Comparison of ENCODE assay signal across 1 cellular context in the genomic region with DNA sequence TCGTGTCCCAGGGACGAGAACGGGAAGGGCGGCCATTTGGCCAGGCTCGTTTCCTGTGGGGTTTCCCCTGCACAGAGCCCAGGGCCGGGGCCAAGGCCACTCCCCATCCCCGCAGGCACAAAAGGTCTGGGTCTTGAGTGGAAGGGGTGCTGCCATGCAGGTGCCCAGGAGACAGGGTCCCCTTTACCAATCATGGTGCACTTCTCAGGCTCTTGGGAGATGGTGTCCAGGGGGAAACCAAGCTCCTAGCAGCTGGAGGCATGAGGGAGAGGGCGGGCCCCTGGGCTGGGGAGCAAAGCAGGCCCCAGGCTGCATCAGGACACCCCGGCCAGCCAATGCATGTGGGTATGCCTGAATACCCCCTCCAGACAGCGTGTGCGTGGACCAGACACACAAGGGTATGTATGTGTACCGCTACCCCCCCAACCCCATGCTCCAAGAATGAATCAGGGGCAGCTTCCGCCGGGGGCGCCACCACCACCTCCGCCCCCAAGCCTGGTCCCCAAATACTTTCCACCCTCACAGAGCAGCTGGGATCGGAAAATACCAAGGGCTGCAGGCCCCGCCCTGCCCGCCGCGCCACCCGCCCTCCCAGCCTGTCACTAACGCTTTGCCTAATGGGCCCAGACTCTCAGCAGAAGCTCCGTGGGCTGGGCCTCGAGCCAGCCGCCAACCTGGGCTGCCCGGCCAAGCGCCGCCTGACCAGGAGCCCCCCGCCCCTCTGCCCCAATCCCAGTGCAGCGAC.
TF ChIP-seq lines count a peak whose summit lies in the region.

No MANE protein-coding gene starts in this region.

TF ChIP-seq in HepG2, 621 proteins besides CTCF, POLR2A, EP300 and RAD21:
- TF ChIP-seq, protein P1, sequence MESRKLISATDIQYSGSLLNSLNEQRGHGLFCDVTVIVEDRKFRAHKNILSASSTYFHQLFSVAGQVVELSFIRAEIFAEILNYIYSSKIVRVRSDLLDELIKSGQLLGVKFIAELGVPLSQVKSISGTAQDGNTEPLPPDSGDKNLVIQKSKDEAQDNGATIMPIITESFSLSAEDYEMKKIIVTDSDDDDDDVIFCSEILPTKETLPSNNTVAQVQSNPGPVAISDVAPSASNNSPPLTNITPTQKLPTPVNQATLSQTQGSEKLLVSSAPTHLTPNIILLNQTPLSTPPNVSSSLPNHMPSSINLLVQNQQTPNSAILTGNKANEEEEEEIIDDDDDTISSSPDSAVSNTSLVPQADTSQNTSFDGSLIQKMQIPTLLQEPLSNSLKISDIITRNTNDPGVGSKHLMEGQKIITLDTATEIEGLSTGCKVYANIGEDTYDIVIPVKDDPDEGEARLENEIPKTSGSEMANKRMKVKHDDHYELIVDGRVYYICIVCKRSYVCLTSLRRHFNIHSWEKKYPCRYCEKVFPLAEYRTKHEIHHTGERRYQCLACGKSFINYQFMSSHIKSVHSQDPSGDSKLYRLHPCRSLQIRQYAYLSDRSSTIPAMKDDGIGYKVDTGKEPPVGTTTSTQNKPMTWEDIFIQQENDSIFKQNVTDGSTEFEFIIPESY (CRISPR knock-in tag; IDR thresholded peaks at IDR 0.05): 0 out of 2 replicates have a peak, but pooled peaks have one; percentile 19
- TF ChIP-seq, protein P2, sequence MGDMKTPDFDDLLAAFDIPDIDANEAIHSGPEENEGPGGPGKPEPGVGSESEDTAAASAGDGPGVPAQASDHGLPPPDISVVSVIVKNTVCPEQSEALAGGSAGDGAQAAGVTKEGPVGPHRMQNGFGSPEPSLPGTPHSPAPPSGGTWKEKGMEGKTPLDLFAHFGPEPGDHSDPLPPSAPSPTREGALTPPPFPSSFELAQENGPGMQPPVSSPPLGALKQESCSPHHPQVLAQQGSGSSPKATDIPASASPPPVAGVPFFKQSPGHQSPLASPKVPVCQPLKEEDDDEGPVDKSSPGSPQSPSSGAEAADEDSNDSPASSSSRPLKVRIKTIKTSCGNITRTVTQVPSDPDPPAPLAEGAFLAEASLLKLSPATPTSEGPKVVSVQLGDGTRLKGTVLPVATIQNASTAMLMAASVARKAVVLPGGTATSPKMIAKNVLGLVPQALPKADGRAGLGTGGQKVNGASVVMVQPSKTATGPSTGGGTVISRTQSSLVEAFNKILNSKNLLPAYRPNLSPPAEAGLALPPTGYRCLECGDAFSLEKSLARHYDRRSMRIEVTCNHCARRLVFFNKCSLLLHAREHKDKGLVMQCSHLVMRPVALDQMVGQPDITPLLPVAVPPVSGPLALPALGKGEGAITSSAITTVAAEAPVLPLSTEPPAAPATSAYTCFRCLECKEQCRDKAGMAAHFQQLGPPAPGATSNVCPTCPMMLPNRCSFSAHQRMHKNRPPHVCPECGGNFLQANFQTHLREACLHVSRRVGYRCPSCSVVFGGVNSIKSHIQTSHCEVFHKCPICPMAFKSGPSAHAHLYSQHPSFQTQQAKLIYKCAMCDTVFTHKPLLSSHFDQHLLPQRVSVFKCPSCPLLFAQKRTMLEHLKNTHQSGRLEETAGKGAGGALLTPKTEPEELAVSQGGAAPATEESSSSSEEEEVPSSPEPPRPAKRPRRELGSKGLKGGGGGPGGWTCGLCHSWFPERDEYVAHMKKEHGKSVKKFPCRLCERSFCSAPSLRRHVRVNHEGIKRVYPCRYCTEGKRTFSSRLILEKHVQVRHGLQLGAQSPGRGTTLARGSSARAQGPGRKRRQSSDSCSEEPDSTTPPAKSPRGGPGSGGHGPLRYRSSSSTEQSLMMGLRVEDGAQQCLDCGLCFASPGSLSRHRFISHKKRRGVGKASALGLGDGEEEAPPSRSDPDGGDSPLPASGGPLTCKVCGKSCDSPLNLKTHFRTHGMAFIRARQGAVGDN (CRISPR knock-in tag; IDR thresholded peaks at IDR 0.05): peak; percentile 8; the same call in 1 of the 2 replicates
- TF ChIP-seq, protein P3, sequence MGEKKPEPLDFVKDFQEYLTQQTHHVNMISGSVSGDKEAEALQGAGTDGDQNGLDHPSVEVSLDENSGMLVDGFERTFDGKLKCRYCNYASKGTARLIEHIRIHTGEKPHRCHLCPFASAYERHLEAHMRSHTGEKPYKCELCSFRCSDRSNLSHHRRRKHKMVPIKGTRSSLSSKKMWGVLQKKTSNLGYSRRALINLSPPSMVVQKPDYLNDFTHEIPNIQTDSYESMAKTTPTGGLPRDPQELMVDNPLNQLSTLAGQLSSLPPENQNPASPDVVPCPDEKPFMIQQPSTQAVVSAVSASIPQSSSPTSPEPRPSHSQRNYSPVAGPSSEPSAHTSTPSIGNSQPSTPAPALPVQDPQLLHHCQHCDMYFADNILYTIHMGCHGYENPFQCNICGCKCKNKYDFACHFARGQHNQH (CRISPR knock-in tag; IDR thresholded peaks at IDR 0.05): no peak
- peak; percentile 18 for TF ChIP-seq AGO2 (optimal IDR thresholded peaks at IDR 0.05; ENCODE audit: low read depth, low read length)
